In genomic region chr6:41766043-41766664, GRCh38 we compare ENCODE assay signal across 12 cellular contexts. TPM values are rescaled to one million over a fixed set of nuclear protein-coding genes. Genes with fewer than 3 reads are reported as not detected.
DNase-seq lines count a peak whose midpoint lies in the region; ATAC-seq, FAIRE-seq and TF ChIP-seq lines count a peak whose summit lies in the region.
"Not testable (repeated sequence)": the region's sequence is repeated elsewhere in the genome, so short reads cannot be mapped to it uniquely, and the experiment has no call there.
"Had no signal": no experiment of that assay in that cellular context is flagged by ENCODE, and none has a peak within 500 bp of the region (broad histone marks: within the 10 kb centered on the region; RNA-seq: fewer than 3 reads in every experiment).

No MANE protein-coding gene starts in this region.

- not testable (repeated sequence) for H3K9me3 ChIP-seq in CD8-positive, alpha-beta memory T cell (ENCODE audit: low read length); HEK293 (ENCODE audit: control insufficient read depth, insufficient read depth, low read depth, low read length); PC-9 (ENCODE audit: insufficient read depth, low read depth); K562 (replicated peaks; ENCODE audit: control insufficient read depth, insufficient read depth, low read depth, low read length); left ventricle myocardium inferior (replicated peaks); trophoblast cell (ENCODE audit: insufficient read depth, low read depth, low read length); upper lobe of left lung

- H2BK12ac ChIP-seq in trophoblast cell (ENCODE audit: low read length): peak overlapping the region; percentile 6

- ATAC-seq in K562; upper lobe of left lung (ENCODE audit: low FRiP score in 2 of 2): not testable (repeated sequence)

- POLR2A ChIA-PET in CD8-positive, alpha-beta memory T cell (lab: Charles Lee); PC-9 (lab: Charles Lee; ENCODE audit: unreplicated experiment): not testable (repeated sequence)
- POLR2A ChIA-PET in HEK293 (lab: Yijun Ruan, JAX) (interaction anchor here (2.5 kb wide), 1 partner anchor 32 kb away, joined by 11 read pairs; no protein-coding TSS in a partner anchor), K562 (lab: Yijun Ruan, JAX) (interaction anchor here (0.5 to 1.0 kb wide), 3 partner anchors 33 to 262 kb away, joined by 3 to 4 read pairs (median 3); no protein-coding TSS in a partner anchor)

- in situ Hi-C loops in K562 (cut with MboI): loop anchor here (5.0 kb wide), 1 partner anchor 69 kb away; no protein-coding TSS in a partner anchor

- not testable (repeated sequence) for H3K79me2 ChIP-seq in PC-9 (ENCODE audit: low read depth); K562 (ENCODE audit: control insufficient read depth, insufficient read depth, low read length); trophoblast cell (ENCODE audit: control insufficient read depth, insufficient read depth, low read length, poor library complexity)

- H3K36me3 Mint-ChIP-seq in CD8-positive, alpha-beta memory T cell: peaks cover 0 to 12% (median 0%) of the 10 kb centered on the region in 3 donors

- not testable (repeated sequence) for H3K9me3 Mint-ChIP-seq in CD8-positive, alpha-beta memory T cell

- H4K91ac ChIP-seq in trophoblast cell (ENCODE audit: low read depth, low read length): peak overlapping the region; percentile 76

- H3K4me3 ChIP-seq in CD8-positive, alpha-beta memory T cell (ENCODE audit: low read length); HEK293 (ENCODE audit: low read depth, low read length); PC-9; K562; fibroblast of the aortic adventitia (ENCODE audit: low read depth, low read length); left ventricle myocardium inferior; trophoblast cell (ENCODE audit: low read depth, low read length); upper lobe of left lung: not testable (repeated sequence)

- intact Hi-C loops in PC-9 (cut with micrococcal nuclease; ENCODE audit: unreplicated experiment); left ventricle myocardium inferior (cut with micrococcal nuclease): not testable (repeated sequence)
- intact Hi-C loops in K562 (cut with micrococcal nuclease): loop anchor here (2.0 kb wide), 1 partner anchor 31 kb away; the partner anchor contains the start of gene TFEB

- H3K27me3 ChIP-seq in CD8-positive, alpha-beta memory T cell (ENCODE audit: insufficient read depth, low read length, poor library complexity, severe bottlenecking); PC-9 (ENCODE audit: insufficient read depth, low read depth); left ventricle myocardium inferior (ENCODE audit: low read depth); trophoblast cell (ENCODE audit: insufficient read depth, low read length); upper lobe of left lung: not testable (repeated sequence)
- peaks cover 3 to 18% of the 10 kb centered on the region in 2 experiments; a peak in 3 of 5 replicates for H3K27me3 ChIP-seq in K562 (ENCODE audit: control insufficient read depth in 2 of 2, insufficient read depth in 2 of 2, low read length in 2 of 2)

- not testable (repeated sequence) for BruUV-seq in PC-9 (replicated peaks; lab: Mats Ljungman, UMichigan); K562 (replicated peaks; lab: Mats Ljungman, UMichigan)

- not testable (repeated sequence) for H4K12ac ChIP-seq in trophoblast cell (ENCODE audit: low read depth, low read length)

- TF ChIP-seq RAD21 in K562 (CRISPR knock-in tag; conservative IDR thresholded peaks at IDR 0.05 in 1 of 2, IDR thresholded peaks at IDR 0.05 in 1 of 2): not testable (repeated sequence)

- WGBS in K562 (ENCODE audit: insufficient coverage, low coverage, missing lambda C conversion rate): 53% methylated on average over 4 of the region's 4 CpGs
- WGBS in trophoblast cell (ENCODE audit: extremely low coverage, insufficient coverage, insufficient read length): no CpG with 5 or more reads among the region's 4 CpGs
- WGBS in upper lobe of left lung, 2 donors: 93 to 96% methylated on average over 4 of the region's 4 CpGs

- not testable (repeated sequence) for H3K4me3 Mint-ChIP-seq in CD8-positive, alpha-beta memory T cell

- H3K9ac ChIP-seq in K562 (ENCODE audit: insufficient read depth in 1 of 2, low read depth in 2 of 2, low read length in 2 of 2); trophoblast cell (ENCODE audit: low read length): not testable (repeated sequence)

- CTCF ChIA-PET in CD8-positive, alpha-beta memory T cell (lab: Charles Lee): interaction anchor here (1.5 to 1.8 kb wide), 2 partner anchors 10 to 83 kb away, joined by 3 to 4 read pairs; no protein-coding TSS in a partner anchor
- CTCF ChIA-PET in HEK293 (lab: Yijun Ruan, JAX): interaction anchor here (0.7 to 5.2 kb wide), 8 partner anchors 10 to 284 kb away, joined by 3 to 31 read pairs (median 6); partner anchors contain the start of genes BYSL, MED20, TAF8 and TOMM6
- CTCF ChIA-PET in PC-9 (lab: Charles Lee): not testable (repeated sequence)
- CTCF ChIA-PET in K562 (lab: Yijun Ruan, JAX; ENCODE audit: low intra/inter-chr PET ratio): interaction anchor here (0.6 kb wide), 1 partner anchor 83 kb away, joined by 3 read pairs; no protein-coding TSS in a partner anchor

- not testable (repeated sequence) for H3K23ac ChIP-seq in trophoblast cell (ENCODE audit: low read length)

- TF ChIP-seq EP300 in K562 (IDR thresholded peaks at IDR 0.05; ENCODE audit: low read length); upper lobe of left lung (IDR thresholded peaks at IDR 0.05): not testable (repeated sequence)

- H2BK5ac ChIP-seq in trophoblast cell (ENCODE audit: low read depth, low read length, poor library complexity): not testable (repeated sequence)

- not testable (repeated sequence) for H3K9me2 ChIP-seq in PC-9 (ENCODE audit: insufficient read depth)

- TF ChIP-seq POLR2A in K562 (conservative IDR thresholded peaks at IDR 0.05); upper lobe of left lung (IDR thresholded peaks at IDR 0.05): not testable (repeated sequence)

- H3K4me2 ChIP-seq in PC-9: peak overlapping the region; percentile 40; the same call in 1 of the 2 replicates
- not testable (repeated sequence) for H3K4me2 ChIP-seq in K562 (ENCODE audit: insufficient read depth, low read length); trophoblast cell (ENCODE audit: low read length)

- not testable (repeated sequence) for H3K27me3 Mint-ChIP-seq in CD8-positive, alpha-beta memory T cell

- H2AFZ ChIP-seq in PC-9; trophoblast cell (ENCODE audit: insufficient read depth, low read length, poor library complexity): not testable (repeated sequence)
- peak overlapping the region; percentile 63; the same call in 1 of the 2 replicates for H2AFZ ChIP-seq in K562 (ENCODE audit: low read depth, low read length)

- H3K14ac ChIP-seq in trophoblast cell (ENCODE audit: low read length): not testable (repeated sequence)

- not testable (repeated sequence) for H3K9me1 ChIP-seq in K562 (ENCODE audit: control insufficient read depth, insufficient read depth, low read length)

- H3K4me1 Mint-ChIP-seq in CD8-positive, alpha-beta memory T cell: not testable (repeated sequence)

- TF ChIP-seq CTCF in HEK293 (tag by site-specific recombination; IDR thresholded peaks at IDR 0.05); PC-9 (conservative IDR thresholded peaks at IDR 0.05); K562 (IDR thresholded peaks at IDR 0.05 in 2 of 3, conservative IDR thresholded peaks at IDR 0.05 in 1 of 3; ENCODE audit: insufficient read depth in 2 of 3, low read depth in 1 of 3, low read length in 3 of 3); fibroblast of the aortic adventitia (IDR thresholded peaks at IDR 0.05; ENCODE audit: insufficient read depth, low read length); left ventricle myocardium inferior (IDR thresholded peaks at IDR 0.05; ENCODE audit: borderline replicate concordance); upper lobe of left lung (IDR thresholded peaks at IDR 0.05): not testable (repeated sequence)

- H3K79me1 ChIP-seq in trophoblast cell (ENCODE audit: low read length): peaks cover 22% of the 10 kb centered on the region

- not testable (repeated sequence) for H2AK5ac ChIP-seq in trophoblast cell (ENCODE audit: low read length)

- peak overlapping the region in 1 of 8 donors; percentile 61 for H3K27ac Mint-ChIP-seq in CD8-positive, alpha-beta memory T cell

- H3K4me1 ChIP-seq in CD8-positive, alpha-beta memory T cell (ENCODE audit: insufficient read depth, low read length); HEK293 (ENCODE audit: control insufficient read depth, insufficient read depth, low read length): not testable (repeated sequence)
- H3K4me1 ChIP-seq in PC-9 (replicated peaks; ENCODE audit: insufficient read depth) (peaks cover 27% of the 10 kb centered on the region), K562 (replicated peaks in 1 of 2; ENCODE audit: control insufficient read depth in 2 of 2, insufficient read depth in 2 of 2, low read length in 2 of 2) (peaks cover 33 to 37% of the 10 kb centered on the region in 2 experiments), left ventricle myocardium inferior (peaks cover 32% of the 10 kb centered on the region), trophoblast cell (ENCODE audit: control insufficient read depth in 1 of 2, insufficient read depth in 2 of 2, low read length in 2 of 2) (peaks cover 25 to 30% of the 10 kb centered on the region in 2 experiments), upper lobe of left lung (peaks cover 17 to 26% (median 24%) of the 10 kb centered on the region in 4 donors)

- not testable (repeated sequence) for DNase-seq in CD8-positive, alpha-beta memory T cell; K562 (ENCODE audit: extremely low read depth in 1 of 4, low spot score in 3 of 4); left ventricle myocardium inferior; trophoblast cell; upper lobe of left lung
- DNase-seq in PC-9: peak in 1 of 2 experiments; percentile 50
- DNase-seq in fibroblast of the aortic adventitia (ENCODE audit: low read depth): peak; percentile 12

- FAIRE-seq in K562 (lab: Jason Lieb, UNC): not testable (repeated sequence)

- not testable (repeated sequence) for H3K4ac ChIP-seq in trophoblast cell (ENCODE audit: low read depth, low read length)

- not testable (repeated sequence) for H2BK120ac ChIP-seq in trophoblast cell (ENCODE audit: insufficient read depth, low read length, poor library complexity)

- H4K20me1 ChIP-seq in PC-9 (ENCODE audit: insufficient read depth); K562 (replicated peaks; ENCODE audit: control insufficient read depth, insufficient read depth, low read length): not testable (repeated sequence)

- not testable (repeated sequence) for H4K8ac ChIP-seq in trophoblast cell (ENCODE audit: low read depth, low read length)

- peaks cover 14% of the 10 kb centered on the region; the same call in 1 of the 2 replicates for H3F3A ChIP-seq in PC-9 (ENCODE audit: insufficient read depth, low read depth)

- not testable (repeated sequence) for H3K36me3 ChIP-seq in CD8-positive, alpha-beta memory T cell (ENCODE audit: insufficient read depth, low read length); HEK293 (ENCODE audit: control insufficient read depth in 2 of 2, insufficient read depth in 1 of 2, low read length in 2 of 2); PC-9 (ENCODE audit: low read depth); K562 (ENCODE audit: control insufficient read depth, insufficient read depth, low read length); trophoblast cell (ENCODE audit: control insufficient read depth in 1 of 2, insufficient read depth in 2 of 2, low read length in 2 of 2)
- peaks cover 20% of the 10 kb centered on the region for H3K36me3 ChIP-seq in left ventricle myocardium inferior
- peaks cover 3 to 14% (median 10%) of the 10 kb centered on the region in 4 donors for H3K36me3 ChIP-seq in upper lobe of left lung

- peak overlapping the region; percentile 16 for H3K27ac ChIP-seq in CD8-positive, alpha-beta memory T cell (ENCODE audit: low read depth, low read length)
- not testable (repeated sequence) for H3K27ac ChIP-seq in HEK293 (ENCODE audit: extremely low read depth, low read depth, low read length); PC-9; K562 (ENCODE audit: extremely low read depth, low read depth, low read length)
- H3K27ac ChIP-seq in left ventricle myocardium inferior (replicated peaks) (peak overlapping the region; percentile 79), trophoblast cell (ENCODE audit: low read depth, low read length) (peak overlapping the region; percentile 55), upper lobe of left lung (peak overlapping the region in 3 of 4 donors; percentile 73 to 81 (median 77))

- H3K18ac ChIP-seq in trophoblast cell (ENCODE audit: low read length): not testable (repeated sequence)

RNA-seq across cellular contexts. Expression of gene FRS3, which starts 13.5 kb away (rescaled TPM):
- 1 to 10 TPM; 3.7 to 4.0 TPM for total RNA-seq in CD8-positive, alpha-beta memory T cell
- polyA plus RNA-seq in CD8-positive, alpha-beta memory T cell: 4.0 TPM
- total RNA-seq in PC-9 (2021) (4.5 and 10.4 TPM in 2 replicates), K562 (2014; rRNA removed) (1.7 and 3.1 TPM in 2 replicates), K562 (2014; rRNA removed; fragmentation: Illumina TruSeq; extraction: Trizol) (0.45 and 1.0 TPM in 2 replicates), K562 (2015; rRNA removed; fragmentation: Illumina TruSeq; extraction: Trizol) (1.1 and 1.8 TPM in 2 replicates), K562 (2021) (3.1 and 3.3 TPM in 2 replicates), fibroblast of the aortic adventitia (ENCODE audit: low replicate concordance) (1.4 and 2.7 TPM in 2 replicates), left ventricle myocardium inferior (5.3 TPM), upper lobe of left lung (10 to 100 TPM in 1 of 6 donors, 1 to 10 TPM in 5; 4.1 to 26.2 (median 6.8) TPM)
- 3.2 and 6.0 TPM in 2 replicates for total RNA-seq in K562 (2011; cell fraction: chromatin; rRNA removed; ENCODE audit: low replicate concordance)
- 4.7 and 5.5 TPM in 2 replicates for total RNA-seq in K562 (2011; cell fraction: nucleolus; rRNA removed)
- 3.2 and 3.7 TPM in 2 replicates for total RNA-seq in K562 (2011; cell fraction: nucleoplasm; rRNA removed)
- polyA plus RNA-seq in K562 (2011; rRNA removed) (3.0 and 4.2 TPM in 2 replicates), K562 (2014; fragmentation: Illumina TruSeq; extraction: Trizol) (1.6 and 3.0 TPM in 2 replicates), K562 (2014; fragmentation: Nextera tagmentation; extraction: Ambion mirVana) (under 1 TPM; 0.03 to 0.06 TPM), K562 (2014; rRNA removed) (3.4 and 3.7 TPM in 2 replicates)
- 4.3 and 6.5 TPM in 2 replicates for polyA plus RNA-seq in K562 (2011; cell fraction: cytosol; rRNA removed)
- polyA plus RNA-seq in K562 (2011; cell fraction: nucleus; rRNA removed): 8.1 and 10.8 TPM in 2 replicates
- polyA plus RNA-seq in K562 (2012): 1.5 and 4.5 TPM in 2 replicates
- 0.84 and 0.95 TPM in 2 replicates for polyA minus RNA-seq in K562 (2011; rRNA and poly(A)+ RNA removed)
- 0.82 and 1.0 TPM in 2 replicates for polyA minus RNA-seq in K562 (2011; cell fraction: cytosol; rRNA and poly(A)+ RNA removed)
- 1.6 and 1.8 TPM in 2 replicates for polyA minus RNA-seq in K562 (2011; cell fraction: nucleus; rRNA and poly(A)+ RNA removed)
- 3.6 and 4.1 TPM in 2 replicates for polyA plus RNA-seq in trophoblast cell (2013)

RNA-seq across cellular contexts. Expression of gene PRICKLE4, which starts 14.4 kb away (rescaled TPM):
- not detected for total RNA-seq in CD8-positive, alpha-beta memory T cell
- polyA plus RNA-seq in CD8-positive, alpha-beta memory T cell: not detected
- total RNA-seq in PC-9 (2021) (8.4 and 9.2 TPM in 2 replicates), K562 (2014; rRNA removed) (1.3 TPM in 1 of 2 replicates, not detected in the other), K562 (2014; rRNA removed; fragmentation: Illumina TruSeq; extraction: Trizol) (not detected in 2 replicates), K562 (2015; rRNA removed; fragmentation: Illumina TruSeq; extraction: Trizol) (not detected in 2 replicates), K562 (2021) (0.20 and 0.87 TPM in 2 replicates), fibroblast of the aortic adventitia (ENCODE audit: low replicate concordance) (0.45 and 6.3 TPM in 2 replicates), left ventricle myocardium inferior (0.88 TPM), upper lobe of left lung (100 to 1,000 TPM in 1 of 6 donors, 10 to 100 TPM in 4, 1 to 10 TPM in 1; 9.3 to 133 (median 14.6) TPM)
- total RNA-seq in K562 (2011; cell fraction: chromatin; rRNA removed; ENCODE audit: low replicate concordance): 6.0 and 13.5 TPM in 2 replicates
- total RNA-seq in K562 (2011; cell fraction: nucleolus; rRNA removed): 5.4 and 6.8 TPM in 2 replicates
- total RNA-seq in K562 (2011; cell fraction: nucleoplasm; rRNA removed): 4.6 and 6.0 TPM in 2 replicates
- polyA plus RNA-seq in K562 (2011; rRNA removed) (0.32 and 0.54 TPM in 2 replicates), K562 (2014; fragmentation: Illumina TruSeq; extraction: Trizol) (not detected in 2 replicates), K562 (2014; fragmentation: Nextera tagmentation; extraction: Ambion mirVana) (not detected), K562 (2014; rRNA removed) (0.27 and 1.7 TPM in 2 replicates)
- polyA plus RNA-seq in K562 (2011; cell fraction: cytosol; rRNA removed): 0.07 and 0.19 TPM in 2 replicates
- 12.6 and 13.9 TPM in 2 replicates for polyA plus RNA-seq in K562 (2011; cell fraction: nucleus; rRNA removed)
- 1.9 and 2.0 TPM in 2 replicates for polyA plus RNA-seq in K562 (2012)
- polyA minus RNA-seq in K562 (2011; rRNA and poly(A)+ RNA removed): 0.56 TPM in 1 of 2 replicates, not detected in the other
- polyA minus RNA-seq in K562 (2011; cell fraction: cytosol; rRNA and poly(A)+ RNA removed): not detected in 2 replicates
- 3.9 and 7.4 TPM in 2 replicates for polyA minus RNA-seq in K562 (2011; cell fraction: nucleus; rRNA and poly(A)+ RNA removed)
- polyA plus RNA-seq in trophoblast cell (2013): 0.29 and 0.36 TPM in 2 replicates
- total RNA-seq: CD8-positive, alpha-beta T cell; G401 had no signal
- polyA plus RNA-seq: AG04450 had no signal

RNA-seq across cellular contexts. Expression of gene PGC, which starts 19.0 kb away (rescaled TPM):
- total RNA-seq in CD8-positive, alpha-beta memory T cell: not detected
- not detected for polyA plus RNA-seq in CD8-positive, alpha-beta memory T cell
- not detected in 2 replicates for total RNA-seq in PC-9 (2021)
- not detected in 2 replicates for total RNA-seq in K562 (2011; cell fraction: chromatin; rRNA removed; ENCODE audit: low replicate concordance)
- total RNA-seq in K562 (2011; cell fraction: nucleolus; rRNA removed): not detected in 2 replicates
- total RNA-seq in K562 (2011; cell fraction: nucleoplasm; rRNA removed): not detected in 2 replicates
- not detected in 2 replicates for total RNA-seq in K562 (2014; rRNA removed)
- not detected in 2 replicates for total RNA-seq in K562 (2014; rRNA removed; fragmentation: Illumina TruSeq; extraction: Trizol)
- not detected in 2 replicates for total RNA-seq in K562 (2015; rRNA removed; fragmentation: Illumina TruSeq; extraction: Trizol)
- total RNA-seq in K562 (2021): 0.40 and 0.81 TPM in 2 replicates
- polyA plus RNA-seq in K562 (2011; rRNA removed): not detected in 2 replicates
- 0.03 TPM in 1 of 2 replicates, not detected in the other for polyA plus RNA-seq in K562 (2011; cell fraction: cytosol; rRNA removed)
- polyA plus RNA-seq in K562 (2011; cell fraction: nucleus; rRNA removed): not detected in 2 replicates
- polyA plus RNA-seq in K562 (2012): not detected in 2 replicates
- not detected in 2 replicates for polyA plus RNA-seq in K562 (2014; fragmentation: Illumina TruSeq; extraction: Trizol)
- under 1 TPM in 1 of 2 experiments, not detected in 1; 0.17 TPM for polyA plus RNA-seq in K562 (2014; fragmentation: Nextera tagmentation; extraction: Ambion mirVana)
- polyA plus RNA-seq in K562 (2014; rRNA removed): not detected in 2 replicates
- not detected in 2 replicates for polyA minus RNA-seq in K562 (2011; rRNA and poly(A)+ RNA removed)
- 2.1 TPM in 1 of 2 replicates, not detected in the other for polyA minus RNA-seq in K562 (2011; cell fraction: cytosol; rRNA and poly(A)+ RNA removed)
- polyA minus RNA-seq in K562 (2011; cell fraction: nucleus; rRNA and poly(A)+ RNA removed): not detected in 2 replicates
- not detected in 2 replicates for total RNA-seq in fibroblast of the aortic adventitia (ENCODE audit: low replicate concordance)
- total RNA-seq in left ventricle myocardium inferior: not detected
- 14.2 and 17.6 TPM in 2 replicates for polyA plus RNA-seq in trophoblast cell (2013)
- total RNA-seq in upper lobe of left lung: 1,000 to 10,000 TPM in 2 of 6 donors, 100 to 1,000 TPM in 4; 241 to 4,380 (median 659) TPM
- total RNA-seq: Calu3; CD8-positive, alpha-beta T cell; G401 had no signal
- polyA plus RNA-seq: AG04450 had no signal

RNA-seq across cellular contexts. Expression of gene TOMM6, which starts 21.3 kb away (rescaled TPM):
- 100 to 1,000 TPM; 399 to 414 TPM for total RNA-seq in CD8-positive, alpha-beta memory T cell
- polyA plus RNA-seq in CD8-positive, alpha-beta memory T cell: 376 TPM
- total RNA-seq in PC-9 (2021) (143 and 170 TPM in 2 replicates), K562 (2014; rRNA removed) (377 and 380 TPM in 2 replicates), K562 (2014; rRNA removed; fragmentation: Illumina TruSeq; extraction: Trizol) (754 and 831 TPM in 2 replicates), K562 (2015; rRNA removed; fragmentation: Illumina TruSeq; extraction: Trizol) (736 and 780 TPM in 2 replicates), K562 (2021) (677 and 726 TPM in 2 replicates), fibroblast of the aortic adventitia (ENCODE audit: low replicate concordance) (38.3 and 131 TPM in 2 replicates), left ventricle myocardium inferior (177 TPM), upper lobe of left lung (100 to 1,000 TPM in 3 of 6 donors, 10 to 100 TPM in 2, 1 to 10 TPM in 1; 7.3 to 169 (median 96.9) TPM)
- total RNA-seq in K562 (2011; cell fraction: chromatin; rRNA removed; ENCODE audit: low replicate concordance): 49.6 and 52.2 TPM in 2 replicates
- 78.5 and 85.9 TPM in 2 replicates for total RNA-seq in K562 (2011; cell fraction: nucleolus; rRNA removed)
- 108 and 156 TPM in 2 replicates for total RNA-seq in K562 (2011; cell fraction: nucleoplasm; rRNA removed)
- polyA plus RNA-seq in K562 (2011; rRNA removed) (955 and 1,065 TPM in 2 replicates), K562 (2014; fragmentation: Illumina TruSeq; extraction: Trizol) (1,747 and 2,097 TPM in 2 replicates), K562 (2014; fragmentation: Nextera tagmentation; extraction: Ambion mirVana) (1,000 to 10,000 TPM; 1,746 to 1,760 TPM), K562 (2014; rRNA removed) (1,029 and 1,276 TPM in 2 replicates)
- polyA plus RNA-seq in K562 (2011; cell fraction: cytosol; rRNA removed): 1,189 and 1,772 TPM in 2 replicates
- 229 and 402 TPM in 2 replicates for polyA plus RNA-seq in K562 (2011; cell fraction: nucleus; rRNA removed)
- polyA plus RNA-seq in K562 (2012): 464 and 1,133 TPM in 2 replicates
- polyA minus RNA-seq in K562 (2011; rRNA and poly(A)+ RNA removed): 270 and 271 TPM in 2 replicates
- polyA minus RNA-seq in K562 (2011; cell fraction: cytosol; rRNA and poly(A)+ RNA removed): 123 and 140 TPM in 2 replicates
- 28.3 and 62.3 TPM in 2 replicates for polyA minus RNA-seq in K562 (2011; cell fraction: nucleus; rRNA and poly(A)+ RNA removed)
- polyA plus RNA-seq in trophoblast cell (2013): 214 and 233 TPM in 2 replicates

RNA-seq across cellular contexts. Expression of gene TFEB, which starts 30.7 kb away (rescaled TPM):
- total RNA-seq in CD8-positive, alpha-beta memory T cell: 10 to 100 TPM; 12.0 to 12.5 TPM
- 18.8 TPM for polyA plus RNA-seq in CD8-positive, alpha-beta memory T cell
- total RNA-seq in PC-9 (2021) (7.3 and 8.6 TPM in 2 replicates), K562 (2014; rRNA removed) (3.8 and 4.4 TPM in 2 replicates), K562 (2014; rRNA removed; fragmentation: Illumina TruSeq; extraction: Trizol) (0.64 and 0.84 TPM in 2 replicates), K562 (2015; rRNA removed; fragmentation: Illumina TruSeq; extraction: Trizol) (1.1 TPM in 2 replicates), K562 (2021) (3.6 and 4.7 TPM in 2 replicates), fibroblast of the aortic adventitia (ENCODE audit: low replicate concordance) (5.1 and 6.8 TPM in 2 replicates), left ventricle myocardium inferior (39.9 TPM), upper lobe of left lung (10 to 100 TPM; 20.2 to 46.0 (median 27.3) TPM)
- 2.1 and 8.5 TPM in 2 replicates for total RNA-seq in K562 (2011; cell fraction: chromatin; rRNA removed; ENCODE audit: low replicate concordance)
- total RNA-seq in K562 (2011; cell fraction: nucleolus; rRNA removed): 4.5 and 5.3 TPM in 2 replicates
- 3.0 and 3.6 TPM in 2 replicates for total RNA-seq in K562 (2011; cell fraction: nucleoplasm; rRNA removed)
- polyA plus RNA-seq in K562 (2011; rRNA removed) (2.0 and 4.4 TPM in 2 replicates), K562 (2014; fragmentation: Illumina TruSeq; extraction: Trizol) (2.0 TPM in 2 replicates), K562 (2014; fragmentation: Nextera tagmentation; extraction: Ambion mirVana) (under 1 TPM; 0.04 to 0.07 TPM), K562 (2014; rRNA removed) (1.8 and 2.4 TPM in 2 replicates)
- 3.6 and 5.6 TPM in 2 replicates for polyA plus RNA-seq in K562 (2011; cell fraction: cytosol; rRNA removed)
- 2.6 and 4.3 TPM in 2 replicates for polyA plus RNA-seq in K562 (2011; cell fraction: nucleus; rRNA removed)
- 1.7 and 3.4 TPM in 2 replicates for polyA plus RNA-seq in K562 (2012)
- polyA minus RNA-seq in K562 (2011; rRNA and poly(A)+ RNA removed): 1.3 and 2.2 TPM in 2 replicates
- 2.2 and 3.1 TPM in 2 replicates for polyA minus RNA-seq in K562 (2011; cell fraction: cytosol; rRNA and poly(A)+ RNA removed)
- polyA minus RNA-seq in K562 (2011; cell fraction: nucleus; rRNA and poly(A)+ RNA removed): 2.3 and 2.7 TPM in 2 replicates
- 25.4 and 27.9 TPM in 2 replicates for polyA plus RNA-seq in trophoblast cell (2013)

Comparison
In these comparisons a context has a peak if more than half of its experiments do, and no peak if none do; other contexts are left out.
1. RNA of gene PGC, which starts 19.0 kb away (total RNA-seq): 241 to 4,380 TPM in upper lobe of left lung; not detected in left ventricle myocardium inferior (single experiment), not detected in CD8-positive, alpha-beta memory T cell, not detected in PC-9, 0.40 to 0.81 TPM in K562 and not detected in fibroblast of the aortic adventitia; every median in the first group is over 100 times any median in the second.